In genomic region chr7:33108591-33108930, GRCh38 we compare ENCODE assay signal across 8 cellular contexts.
DNase-seq lines count a peak whose midpoint lies in the region; ATAC-seq and TF ChIP-seq lines count a peak whose summit lies in the region.

No MANE protein-coding gene starts in this region.

- peak overlapping the region; percentile 63 to 92 (median 92) for H3K27ac Mint-ChIP-seq in nephron

- H3K9me3 Mint-ChIP-seq in nephron: no peaks in the 10 kb centered on the region

- peak overlapping the region; percentile 86 for H3K4me3 ChIP-seq in SK-N-MC
- H3K4me3 ChIP-seq in effector memory CD4-positive, alpha-beta T cell (ENCODE audit: insufficient read depth, low read depth, low read length, poor library complexity, severe bottlenecking): peak overlapping the region; percentile 76

- no peaks in the 10 kb centered on the region for H3K9me3 ChIP-seq in SK-N-MC (ENCODE audit: low read depth, low read length)
- no peaks in the 10 kb centered on the region for H3K9me3 ChIP-seq in effector memory CD4-positive, alpha-beta T cell (ENCODE audit: control insufficient read depth, low read length)

- DNase-seq in DMS 273 (lab: John Stamatoyannopoulos, UW; ENCODE audit: unreplicated experiment) (peak; percentile 79), DMS 273 treated with DMSO at 0.1 percent for 48 hours (lab: John Stamatoyannopoulos, UW) (no peak), SK-N-MC (ENCODE audit: low read depth, low spot score) (no peak), NCI-H2081 treated with DMSO at 0.1 percent for 48 hours (lab: John Stamatoyannopoulos, UW) (no peak), ecto neural progenitor cell (ENCODE audit: low spot score) (no peak)
- peak in 1 of 3 donors; percentile 3 for DNase-seq in effector memory CD4-positive, alpha-beta T cell

- H3K9ac ChIP-seq in SK-N-MC (ENCODE audit: insufficient read length): peak overlapping the region; percentile 87

- no peak overlapping the region for H3K27ac ChIP-seq in SK-N-MC
- H3K27ac ChIP-seq in effector memory CD4-positive, alpha-beta T cell (ENCODE audit: insufficient read depth, low read length, poor library complexity, severe bottlenecking): peak overlapping the region; percentile 67

- H3K4me1 ChIP-seq in effector memory CD4-positive, alpha-beta T cell (ENCODE audit: control insufficient read depth, insufficient read depth, low read length, poor library complexity, severe bottlenecking): peaks cover 20% of the 10 kb centered on the region

- ATAC-seq in HG02970 (IDR thresholded peaks at IDR 0.05; ENCODE audit: low FRiP score, unreplicated experiment): peak; percentile 20

- peaks cover 4% of the 10 kb centered on the region for H3K36me3 Mint-ChIP-seq in nephron (ENCODE audit: low read depth)

- no peak for TF ChIP-seq CTCF in nephron (IDR thresholded peaks at IDR 0.05; ENCODE audit: unreplicated experiment in 3 of 3)

- H3K27me3 Mint-ChIP-seq in nephron (ENCODE audit: low read depth): peaks cover 5% of the 10 kb centered on the region

- peak overlapping the region; percentile 93 to 95 (median 95) for H3K4me3 Mint-ChIP-seq in nephron

- H3K4me1 Mint-ChIP-seq in nephron: peaks cover 23% of the 10 kb centered on the region

- no peaks in the 10 kb centered on the region for H3K27me3 ChIP-seq in effector memory CD4-positive, alpha-beta T cell (replicated peaks; ENCODE audit: control insufficient read depth, insufficient read depth, low read length, poor library complexity, severe bottlenecking)

- peaks cover 8% of the 10 kb centered on the region for H3K36me3 ChIP-seq in SK-N-MC (ENCODE audit: insufficient read depth, low read length)
- no peaks in the 10 kb centered on the region for H3K36me3 ChIP-seq in effector memory CD4-positive, alpha-beta T cell (ENCODE audit: control insufficient read depth, insufficient read depth, low read length)
